Comparison of ENCODE assay signal across 33 cellular contexts in the genomic region with DNA sequence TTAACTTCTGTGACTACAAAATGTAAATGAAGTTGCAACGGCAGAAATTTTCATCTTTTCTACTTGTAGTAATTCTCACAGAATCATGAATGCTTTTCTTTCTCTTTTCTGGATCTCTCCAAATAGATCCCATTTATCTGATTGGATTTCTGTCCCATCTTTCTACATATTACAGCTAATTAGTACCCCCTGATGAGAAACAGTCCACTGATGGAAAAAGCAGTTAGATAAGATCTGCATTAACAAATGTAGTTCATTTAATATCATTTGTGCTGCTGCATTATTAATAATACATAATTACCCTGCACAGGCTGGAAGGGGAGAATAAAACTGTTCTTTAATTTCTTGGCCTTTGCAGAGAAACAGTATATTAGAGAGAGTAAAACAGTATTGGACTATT.
"Had no signal": no experiment of that assay in that cellular context is flagged by ENCODE, and none has a peak within 500 bp of the region (broad histone marks: within the 10 kb centered on the region; RNA-seq: fewer than 3 reads in every experiment).

No MANE protein-coding gene starts in this region.

- H3K9me3 ChIP-seq: MG63 had no signal

- H3K27ac ChIP-seq: KMS-11 had no signal

- H3K9ac ChIP-seq: KMS-11 had no signal

- H3K4me2 ChIP-seq: KMS-11 had no signal

- H3K4me3 ChIP-seq: MG63 had no signal

- H3K36me3 ChIP-seq: MG63 had no signal

- DNase-seq: Karpas-422, Kasumi-1, KG1, MG63, MM.1S, MV-4-11, NCI-H1048, NCI-H1092, NCI-H1417, NCI-H1417 treated with DMSO at 0.1 percent for 48 hours, NCI-H1436, NCI-H1436 treated with DMSO at 0.1 percent for 48 hours, NCI-H1694, NCI-H1694 treated with DMSO at 0.1 percent for 48 hours, NCI-H187, NCI-H187 treated with DMSO at 0.1 percent for 48 hours, NCI-H1930, NCI-H2029, NCI-H2029 treated with DMSO at 0.1 percent for 48 hours, NCI-H2081, NCI-H2081 treated with DMSO at 0.1 percent for 48 hours, NCI-H2107, NCI-H2171, NCI-H2171 treated with DMSO at 0.1 percent for 48 hours, NCI-H2227 treated with DMSO at 0.1 percent for 48 hours, NCI-H226, NCI-H345, NCI-H510A, NCI-H510A treated with DMSO at 0.1 percent for 48 hours, NCI-H524, NCI-H524 treated with DMSO at 0.1 percent for 48 hours, NCI-H526 had no signal

- H3K27me3 ChIP-seq: MG63 had no signal
